1 cellular context compared by ENCODE assay signal in the genomic region with DNA sequence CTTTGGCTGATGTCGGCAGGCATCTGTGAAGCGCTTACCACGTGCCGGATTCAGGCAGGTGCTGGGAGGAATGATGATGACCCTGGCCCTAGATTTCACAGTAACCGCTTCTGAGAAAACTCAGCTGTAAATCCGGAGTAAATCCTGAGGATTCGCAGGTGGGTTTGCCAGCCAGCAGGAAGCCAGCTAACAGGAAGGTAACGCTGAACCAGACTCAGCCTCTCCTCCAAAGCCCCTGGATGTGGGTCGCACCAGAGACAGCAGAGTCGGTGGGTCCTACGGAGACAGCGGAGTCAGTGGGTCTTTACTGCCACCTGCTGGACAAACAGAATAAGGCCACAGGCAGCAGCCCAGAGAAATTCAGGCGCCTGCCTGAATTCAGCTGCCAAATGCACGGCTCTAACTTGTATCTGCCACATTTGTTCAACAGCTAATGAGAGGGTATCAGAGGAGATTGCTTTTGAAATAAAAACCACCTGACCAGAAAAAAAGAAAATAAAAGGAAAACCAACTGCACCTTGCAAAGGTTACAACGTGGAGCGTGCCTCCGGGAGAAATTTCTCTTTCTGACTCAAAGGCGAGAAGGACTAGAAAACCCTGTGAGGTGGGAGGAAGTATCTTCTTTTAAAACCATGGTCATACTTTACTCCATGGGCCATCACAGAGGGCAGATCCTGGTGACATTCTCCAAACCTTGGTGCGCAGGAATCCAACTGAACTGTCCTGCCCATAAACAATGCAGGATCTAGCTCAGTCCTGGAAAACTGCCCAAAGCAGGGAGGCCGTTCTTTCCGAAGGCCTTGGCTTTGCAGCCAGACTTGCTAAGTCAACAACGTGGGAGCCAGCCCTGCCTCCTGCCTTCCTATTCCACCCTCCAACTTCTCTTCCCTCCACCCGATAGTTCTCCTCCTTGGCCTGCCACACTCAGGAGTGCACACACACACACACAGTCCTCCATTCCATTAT.
TF ChIP-seq lines count a peak whose summit lies in the region.

No MANE protein-coding gene starts in this region.

TF ChIP-seq in HEK293, 187 proteins besides CTCF, POLR2A, EP300 and RAD21 (continued from another document):
- TF ChIP-seq, protein P1, sequence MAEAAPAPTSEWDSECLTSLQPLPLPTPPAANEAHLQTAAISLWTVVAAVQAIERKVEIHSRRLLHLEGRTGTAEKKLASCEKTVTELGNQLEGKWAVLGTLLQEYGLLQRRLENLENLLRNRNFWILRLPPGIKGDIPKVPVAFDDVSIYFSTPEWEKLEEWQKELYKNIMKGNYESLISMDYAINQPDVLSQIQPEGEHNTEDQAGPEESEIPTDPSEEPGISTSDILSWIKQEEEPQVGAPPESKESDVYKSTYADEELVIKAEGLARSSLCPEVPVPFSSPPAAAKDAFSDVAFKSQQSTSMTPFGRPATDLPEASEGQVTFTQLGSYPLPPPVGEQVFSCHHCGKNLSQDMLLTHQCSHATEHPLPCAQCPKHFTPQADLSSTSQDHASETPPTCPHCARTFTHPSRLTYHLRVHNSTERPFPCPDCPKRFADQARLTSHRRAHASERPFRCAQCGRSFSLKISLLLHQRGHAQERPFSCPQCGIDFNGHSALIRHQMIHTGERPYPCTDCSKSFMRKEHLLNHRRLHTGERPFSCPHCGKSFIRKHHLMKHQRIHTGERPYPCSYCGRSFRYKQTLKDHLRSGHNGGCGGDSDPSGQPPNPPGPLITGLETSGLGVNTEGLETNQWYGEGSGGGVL (tag by site-specific recombination; IDR thresholded peaks at IDR 0.05): no peak
- TF ChIP-seq PRDM1 (tag by site-specific recombination; IDR thresholded peaks at IDR 0.05) (no peak), ZNF394 (tag by site-specific recombination; IDR thresholded peaks at IDR 0.05; ENCODE audit: borderline replicate concordance) (peak; percentile 21; the same call in 1 of the 2 replicates), KLF10 (tag by site-specific recombination; IDR thresholded peaks at IDR 0.05) (no peak), ZNF433 (tag by site-specific recombination; IDR thresholded peaks at IDR 0.05; ENCODE audit: low read depth) (no peak), ZNF2 (tag by site-specific recombination; IDR thresholded peaks at IDR 0.05) (peak; percentile 44; the same call in 1 of the 2 replicates), ZBTB7A (tag by site-specific recombination; IDR thresholded peaks at IDR 0.05; ENCODE audit: low read depth) (no peak), SETDB1 (IDR thresholded peaks at IDR 0.05; ENCODE audit: insufficient read length, low read length) (no peak), ZIC2 (tag by site-specific recombination; IDR thresholded peaks at IDR 0.05) (no peak), ZNF600 (tag by site-specific recombination; IDR thresholded peaks at IDR 0.05) (peak; percentile 24; the same call in 1 of the 2 replicates), ZNF501 (tag by site-specific recombination; IDR thresholded peaks at IDR 0.05) (0 out of 2 replicates have a peak, but pooled peaks have one; percentile 59), MEIS1 (CRISPR knock-in tag; IDR thresholded peaks at IDR 0.05; ENCODE audit: borderline replicate concordance) (no peak), ZNF24 (tag by site-specific recombination; IDR thresholded peaks at IDR 0.05) (0 out of 2 replicates have a peak, but pooled peaks have one; percentile 15), KLF8 (tag by site-specific recombination; IDR thresholded peaks at IDR 0.05) (no peak), ZNF571 (tag by site-specific recombination; IDR thresholded peaks at IDR 0.05) (no peak), OSR2 (tag by site-specific recombination; IDR thresholded peaks at IDR 0.05) (no peak)
- TF ChIP-seq, protein P2, sequence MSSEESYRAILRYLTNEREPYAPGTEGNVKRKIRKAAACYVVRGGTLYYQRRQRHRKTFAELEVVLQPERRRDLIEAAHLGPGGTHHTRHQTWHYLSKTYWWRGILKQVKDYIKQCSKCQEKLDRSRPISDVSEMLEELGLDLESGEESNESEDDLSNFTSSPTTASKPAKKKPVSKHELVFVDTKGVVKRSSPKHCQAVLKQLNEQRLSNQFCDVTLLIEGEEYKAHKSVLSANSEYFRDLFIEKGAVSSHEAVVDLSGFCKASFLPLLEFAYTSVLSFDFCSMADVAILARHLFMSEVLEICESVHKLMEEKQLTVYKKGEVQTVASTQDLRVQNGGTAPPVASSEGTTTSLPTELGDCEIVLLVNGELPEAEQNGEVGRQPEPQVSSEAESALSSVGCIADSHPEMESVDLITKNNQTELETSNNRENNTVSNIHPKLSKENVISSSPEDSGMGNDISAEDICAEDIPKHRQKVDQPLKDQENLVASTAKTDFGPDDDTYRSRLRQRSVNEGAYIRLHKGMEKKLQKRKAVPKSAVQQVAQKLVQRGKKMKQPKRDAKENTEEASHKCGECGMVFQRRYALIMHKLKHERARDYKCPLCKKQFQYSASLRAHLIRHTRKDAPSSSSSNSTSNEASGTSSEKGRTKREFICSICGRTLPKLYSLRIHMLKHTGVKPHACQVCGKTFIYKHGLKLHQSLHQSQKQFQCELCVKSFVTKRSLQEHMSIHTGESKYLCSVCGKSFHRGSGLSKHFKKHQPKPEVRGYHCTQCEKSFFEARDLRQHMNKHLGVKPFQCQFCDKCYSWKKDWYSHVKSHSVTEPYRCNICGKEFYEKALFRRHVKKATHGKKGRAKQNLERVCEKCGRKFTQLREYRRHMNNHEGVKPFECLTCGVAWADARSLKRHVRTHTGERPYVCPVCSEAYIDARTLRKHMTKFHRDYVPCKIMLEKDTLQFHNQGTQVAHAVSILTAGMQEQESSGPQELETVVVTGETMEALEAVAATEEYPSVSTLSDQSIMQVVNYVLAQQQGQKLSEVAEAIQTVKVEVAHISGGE (tag by site-specific recombination; conservative IDR thresholded peaks at IDR 0.05; ENCODE audit: low read depth): peak; percentile 47; the same call in 1 of the 2 replicates
- TF ChIP-seq, protein P3, sequence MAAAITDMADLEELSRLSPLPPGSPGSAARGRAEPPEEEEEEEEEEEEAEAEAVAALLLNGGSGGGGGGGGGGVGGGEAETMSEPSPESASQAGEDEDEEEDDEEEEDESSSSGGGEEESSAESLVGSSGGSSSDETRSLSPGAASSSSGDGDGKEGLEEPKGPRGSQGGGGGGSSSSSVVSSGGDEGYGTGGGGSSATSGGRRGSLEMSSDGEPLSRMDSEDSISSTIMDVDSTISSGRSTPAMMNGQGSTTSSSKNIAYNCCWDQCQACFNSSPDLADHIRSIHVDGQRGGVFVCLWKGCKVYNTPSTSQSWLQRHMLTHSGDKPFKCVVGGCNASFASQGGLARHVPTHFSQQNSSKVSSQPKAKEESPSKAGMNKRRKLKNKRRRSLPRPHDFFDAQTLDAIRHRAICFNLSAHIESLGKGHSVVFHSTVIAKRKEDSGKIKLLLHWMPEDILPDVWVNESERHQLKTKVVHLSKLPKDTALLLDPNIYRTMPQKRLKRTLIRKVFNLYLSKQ (tag by site-specific recombination; IDR thresholded peaks at IDR 0.05; ENCODE audit: borderline replicate concordance): no peak
- TF ChIP-seq, protein P4, sequence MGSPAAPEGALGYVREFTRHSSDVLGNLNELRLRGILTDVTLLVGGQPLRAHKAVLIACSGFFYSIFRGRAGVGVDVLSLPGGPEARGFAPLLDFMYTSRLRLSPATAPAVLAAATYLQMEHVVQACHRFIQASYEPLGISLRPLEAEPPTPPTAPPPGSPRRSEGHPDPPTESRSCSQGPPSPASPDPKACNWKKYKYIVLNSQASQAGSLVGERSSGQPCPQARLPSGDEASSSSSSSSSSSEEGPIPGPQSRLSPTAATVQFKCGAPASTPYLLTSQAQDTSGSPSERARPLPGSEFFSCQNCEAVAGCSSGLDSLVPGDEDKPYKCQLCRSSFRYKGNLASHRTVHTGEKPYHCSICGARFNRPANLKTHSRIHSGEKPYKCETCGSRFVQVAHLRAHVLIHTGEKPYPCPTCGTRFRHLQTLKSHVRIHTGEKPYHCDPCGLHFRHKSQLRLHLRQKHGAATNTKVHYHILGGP (tag by site-specific recombination; IDR thresholded peaks at IDR 0.05): no peak
- TF ChIP-seq, protein P5, sequence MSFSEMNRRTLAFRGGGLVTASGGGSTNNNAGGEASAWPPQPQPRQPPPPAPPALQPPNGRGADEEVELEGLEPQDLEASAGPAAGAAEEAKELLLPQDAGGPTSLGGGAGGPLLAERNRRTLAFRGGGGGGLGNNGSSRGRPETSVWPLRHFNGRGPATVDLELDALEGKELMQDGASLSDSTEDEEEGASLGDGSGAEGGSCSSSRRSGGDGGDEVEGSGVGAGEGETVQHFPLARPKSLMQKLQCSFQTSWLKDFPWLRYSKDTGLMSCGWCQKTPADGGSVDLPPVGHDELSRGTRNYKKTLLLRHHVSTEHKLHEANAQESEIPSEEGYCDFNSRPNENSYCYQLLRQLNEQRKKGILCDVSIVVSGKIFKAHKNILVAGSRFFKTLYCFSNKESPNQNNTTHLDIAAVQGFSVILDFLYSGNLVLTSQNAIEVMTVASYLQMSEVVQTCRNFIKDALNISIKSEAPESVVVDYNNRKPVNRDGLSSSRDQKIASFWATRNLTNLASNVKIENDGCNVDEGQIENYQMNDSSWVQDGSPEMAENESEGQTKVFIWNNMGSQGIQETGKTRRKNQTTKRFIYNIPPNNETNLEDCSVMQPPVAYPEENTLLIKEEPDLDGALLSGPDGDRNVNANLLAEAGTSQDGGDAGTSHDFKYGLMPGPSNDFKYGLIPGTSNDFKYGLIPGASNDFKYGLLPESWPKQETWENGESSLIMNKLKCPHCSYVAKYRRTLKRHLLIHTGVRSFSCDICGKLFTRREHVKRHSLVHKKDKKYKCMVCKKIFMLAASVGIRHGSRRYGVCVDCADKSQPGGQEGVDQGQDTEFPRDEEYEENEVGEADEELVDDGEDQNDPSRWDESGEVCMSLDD (tag by site-specific recombination; IDR thresholded peaks at IDR 0.05): no peak
- TF ChIP-seq, protein P6, sequence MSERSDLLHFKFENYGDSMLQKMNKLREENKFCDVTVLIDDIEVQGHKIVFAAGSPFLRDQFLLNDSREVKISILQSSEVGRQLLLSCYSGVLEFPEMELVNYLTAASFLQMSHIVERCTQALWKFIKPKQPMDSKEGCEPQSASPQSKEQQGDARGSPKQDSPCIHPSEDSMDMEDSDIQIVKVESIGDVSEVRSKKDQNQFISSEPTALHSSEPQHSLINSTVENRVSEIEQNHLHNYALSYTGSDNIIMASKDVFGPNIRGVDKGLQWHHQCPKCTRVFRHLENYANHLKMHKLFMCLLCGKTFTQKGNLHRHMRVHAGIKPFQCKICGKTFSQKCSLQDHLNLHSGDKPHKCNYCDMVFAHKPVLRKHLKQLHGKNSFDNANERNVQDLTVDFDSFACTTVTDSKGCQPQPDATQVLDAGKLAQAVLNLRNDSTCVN (tag by site-specific recombination; optimal IDR thresholded peaks at IDR 0.05): no peak
TF ChIP-seq in HEK293: peak in this region for 17.
